Comparison of ENCODE assay signal across 16 cellular contexts in the genomic region with DNA sequence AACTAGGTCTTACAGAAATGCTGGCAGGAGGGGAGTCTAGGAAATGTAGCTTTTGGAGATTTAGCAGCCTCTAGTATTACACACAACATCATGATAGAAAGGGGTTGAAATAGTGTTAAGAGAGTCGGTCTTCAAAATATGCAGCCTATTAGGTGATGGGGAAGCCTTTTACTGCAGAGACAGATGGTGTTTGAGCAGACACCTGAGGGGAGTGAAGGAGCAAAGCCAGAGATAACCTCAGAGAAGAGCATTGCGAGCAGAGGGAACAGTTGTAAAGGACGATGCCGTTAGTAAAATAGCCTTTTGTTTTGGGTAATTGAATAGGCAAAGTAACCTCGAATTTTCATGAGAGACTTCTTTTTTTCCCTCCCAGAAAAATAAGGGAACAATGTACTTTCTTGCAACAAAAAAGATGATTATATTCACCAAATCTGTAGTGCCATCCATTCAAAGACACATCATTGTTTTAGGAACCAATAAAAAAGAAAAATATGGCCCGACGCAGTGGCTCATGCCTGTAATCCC.
DNase-seq lines count a peak whose midpoint lies in the region; ATAC-seq and TF ChIP-seq lines count a peak whose summit lies in the region.
"Had no signal": no experiment of that assay in that cellular context is flagged by ENCODE, and none has a peak within 500 bp of the region (broad histone marks: within the 10 kb centered on the region; RNA-seq: fewer than 3 reads in every experiment).

No MANE protein-coding gene starts in this region.

- H3K27me3 Mint-ChIP-seq in brain (no peaks in the 10 kb centered on the region), progenitor cell of endocrine pancreas (no peaks in the 10 kb centered on the region)

- no peaks in the 10 kb centered on the region; the same call in 1 of the 2 replicates for H3K36me3 ChIP-seq in HAP-1 (replicated peaks)

- H3K4me3 Mint-ChIP-seq in brain (no peak overlapping the region), progenitor cell of endocrine pancreas (ENCODE audit: low read depth) (no peak overlapping the region)

- in situ Hi-C loops in G401 (cut with HindIII; ENCODE audit: low sequenced_read_pairs) = no loop called here
- in situ Hi-C loops in HAP-1 (cut with MboI; ENCODE audit: low sequenced_read_pairs) = no loop called here

- H3K36me3 Mint-ChIP-seq in brain (peaks cover 62% of the 10 kb centered on the region), progenitor cell of endocrine pancreas (ENCODE audit: insufficient read depth) (peaks cover 13% of the 10 kb centered on the region)

- no peaks in the 10 kb centered on the region for H3K9me3 ChIP-seq in HAP-1

- H3K27me3 ChIP-seq in HAP-1 (ENCODE audit: low read depth) = no peaks in the 10 kb centered on the region

- no peaks in the 10 kb centered on the region for H3K4me1 ChIP-seq in HAP-1

- ATAC-seq in left ventricle myocardium superior = no peak
- ATAC-seq: GM12878 had no signal

- no peaks in the 10 kb centered on the region for H3K9me3 Mint-ChIP-seq in brain
- H3K9me3 Mint-ChIP-seq in progenitor cell of endocrine pancreas (ENCODE audit: low read depth) = no peaks in the 10 kb centered on the region

- no peak overlapping the region for H3K4me3 ChIP-seq in HAP-1
- H3K4me3 ChIP-seq: GM12878, PC-9 had no signal

- intact Hi-C loops in left ventricle myocardium superior (cut with micrococcal nuclease) = no loop called here

- DNase-seq in G401 (ENCODE audit: low spot score) (peak; percentile 92), hippocampal formation (lab: John Stamatoyannopoulos, UW) (peak; percentile 2 to 69), progenitor cell of endocrine pancreas (ENCODE audit: low spot score, unreplicated experiment) (no peak), NCI-H1092 treated with DMSO at 0.1 percent for 48 hours (lab: John Stamatoyannopoulos, UW) (no peak), HAP-1 (ENCODE audit: low spot score in 2 of 2) (no peak), NCI-H82 treated with DMSO at 0.1 percent for 48 hours (lab: John Stamatoyannopoulos, UW; ENCODE audit: unreplicated experiment) (no peak), left ventricle myocardium superior (no peak)
- DNase-seq: DND-41, GDM1, GOT3, KBM-7, NCI-H146, NCI-H82, PC-9 had no signal

- H3K27ac Mint-ChIP-seq in brain (peak overlapping the region in 3 of 5 experiments; percentile 26 to 73 (median 35)), progenitor cell of endocrine pancreas (peak overlapping the region; percentile 55)

- TF ChIP-seq CTCF in brain (conservative IDR thresholded peaks at IDR 0.05) (no peak), progenitor cell of endocrine pancreas (IDR thresholded peaks at IDR 0.05; ENCODE audit: unreplicated experiment) (no peak)

- H3K4me1 Mint-ChIP-seq in brain = no peaks in the 10 kb centered on the region
- no peaks in the 10 kb centered on the region for H3K4me1 Mint-ChIP-seq in progenitor cell of endocrine pancreas (ENCODE audit: low read depth)

Comparison
In these comparisons a context has a peak if more than half of its experiments do, and no peak if none do; other contexts are left out.
1. DNase-seq: peak in G401 (single experiment) and hippocampal formation (2 of 2); none in progenitor cell of endocrine pancreas (single experiment), NCI-H1092 treated with DMSO at 0.1 percent for 48 hours (single experiment), HAP-1 (0 of 2), NCI-H82 treated with DMSO at 0.1 percent for 48 hours (single experiment) and left ventricle myocardium superior (single experiment).